21 cellular contexts compared by ENCODE assay signal in the genomic region with DNA sequence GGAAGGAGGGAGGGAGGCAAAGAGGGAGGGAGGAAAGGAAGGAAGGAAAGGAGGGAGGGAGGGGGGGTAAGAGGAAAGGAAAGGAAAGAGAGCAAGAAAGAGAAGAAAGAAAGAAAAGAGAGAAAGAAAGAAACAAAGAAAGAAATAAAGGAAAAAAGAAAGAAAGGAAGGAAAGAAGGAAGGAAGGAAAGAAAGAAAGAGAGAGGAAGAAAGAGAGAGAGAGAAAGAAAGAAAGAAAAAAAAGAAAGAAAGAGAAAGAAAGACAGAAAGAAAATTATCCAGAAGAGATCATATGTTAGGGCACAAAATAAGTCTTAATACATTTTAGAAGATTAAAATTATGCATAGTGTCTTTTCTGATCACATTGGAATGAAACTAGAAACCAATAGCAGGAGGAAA. TPM values are rescaled to one million over a fixed set of nuclear protein-coding genes. Genes with fewer than 3 reads are reported as not detected.
DNase-seq lines count a peak whose midpoint lies in the region; ATAC-seq, FAIRE-seq and TF ChIP-seq lines count a peak whose summit lies in the region.
"Had no signal": no experiment of that assay in that cellular context is flagged by ENCODE, and none has a peak within 500 bp of the region (broad histone marks: within the 10 kb centered on the region; RNA-seq: fewer than 3 reads in every experiment).

No MANE protein-coding gene starts in this region.

- CTCF ChIA-PET in endothelial cell of umbilical vein (lab: Charles Lee): no interaction called here
- CTCF ChIA-PET in naive thymus-derived CD4-positive, alpha-beta T cell (lab: Charles Lee): no interaction called here

- no peaks in the 10 kb centered on the region for H3K4me1 Mint-ChIP-seq in activated T-cell treated with anti-CD3 and anti-CD28 coated beads, Interleukin-2, amount 50 U/mL, for 72 hours (ENCODE audit: low read depth)
- H3K4me1 Mint-ChIP-seq in activated T-cell treated with anti-CD3 and anti-CD28 coated beads, Interleukin-2, amount 50 U/mL, for 24 hours (ENCODE audit: low read depth): no peaks in the 10 kb centered on the region
- peaks cover 20% of the 10 kb centered on the region for H3K4me1 Mint-ChIP-seq in central memory CD8-positive, alpha-beta T cell
- H3K4me1 Mint-ChIP-seq in stimulated activated effector memory CD8-positive, alpha-beta T cell treated with anti-CD3 and anti-CD28 coated beads, Interleukin-12 subunit alpha, Interleukin-12 subunit beta, amount 100 ng/mL, for 72 hours: peaks cover 13% of the 10 kb centered on the region
- peaks cover 0 to 8% (median 0%) of the 10 kb centered on the region in 7 donors for H3K4me1 Mint-ChIP-seq in naive thymus-derived CD4-positive, alpha-beta T cell
- H3K4me1 Mint-ChIP-seq: H9 had no signal

- peak overlapping the region; percentile 21 for H3K27ac Mint-ChIP-seq in activated T-cell treated with anti-CD3 and anti-CD28 coated beads, Interleukin-2, amount 50 U/mL, for 72 hours
- no peak overlapping the region for H3K27ac Mint-ChIP-seq in activated T-cell treated with anti-CD3 and anti-CD28 coated beads, Interleukin-2, amount 50 U/mL, for 24 hours
- peak overlapping the region; percentile 98 for H3K27ac Mint-ChIP-seq in central memory CD8-positive, alpha-beta T cell (ENCODE audit: low read depth)
- peak overlapping the region; percentile 9 for H3K27ac Mint-ChIP-seq in stimulated activated effector memory CD8-positive, alpha-beta T cell treated with anti-CD3 and anti-CD28 coated beads, Interleukin-12 subunit alpha, Interleukin-12 subunit beta, amount 100 ng/mL, for 72 hours
- H3K27ac Mint-ChIP-seq in naive thymus-derived CD4-positive, alpha-beta T cell: no peak overlapping the region
- H3K27ac Mint-ChIP-seq: CD4-positive, alpha-beta memory T cell; H9 had no signal

- H3K9me3 Mint-ChIP-seq in activated T-cell treated with anti-CD3 and anti-CD28 coated beads, Interleukin-2, amount 50 U/mL, for 72 hours: no peaks in the 10 kb centered on the region
- no peaks in the 10 kb centered on the region for H3K9me3 Mint-ChIP-seq in activated T-cell treated with anti-CD3 and anti-CD28 coated beads, Interleukin-2, amount 50 U/mL, for 24 hours
- no peaks in the 10 kb centered on the region for H3K9me3 Mint-ChIP-seq in central memory CD8-positive, alpha-beta T cell
- no peaks in the 10 kb centered on the region for H3K9me3 Mint-ChIP-seq in stimulated activated effector memory CD8-positive, alpha-beta T cell treated with anti-CD3 and anti-CD28 coated beads, Interleukin-12 subunit alpha, Interleukin-12 subunit beta, amount 100 ng/mL, for 72 hours
- peaks cover 0 to 7% (median 0%) of the 10 kb centered on the region in 11 donors for H3K9me3 Mint-ChIP-seq in naive thymus-derived CD4-positive, alpha-beta T cell
- H3K9me3 Mint-ChIP-seq: H9 had no signal

- intact Hi-C loops in endothelial cell of umbilical vein (cut with micrococcal nuclease): no loop called here
- intact Hi-C loops in naive thymus-derived CD4-positive, alpha-beta T cell (cut with micrococcal nuclease): no loop called here

- no peaks in the 10 kb centered on the region for H3K36me3 Mint-ChIP-seq in activated T-cell treated with anti-CD3 and anti-CD28 coated beads, Interleukin-2, amount 50 U/mL, for 72 hours (ENCODE audit: insufficient read depth in 2 of 2)
- no peaks in the 10 kb centered on the region for H3K36me3 Mint-ChIP-seq in activated T-cell treated with anti-CD3 and anti-CD28 coated beads, Interleukin-2, amount 50 U/mL, for 24 hours (ENCODE audit: low read depth)
- H3K36me3 Mint-ChIP-seq in central memory CD8-positive, alpha-beta T cell (ENCODE audit: insufficient read depth): peaks cover 9% of the 10 kb centered on the region
- H3K36me3 Mint-ChIP-seq in stimulated activated effector memory CD8-positive, alpha-beta T cell treated with anti-CD3 and anti-CD28 coated beads, Interleukin-12 subunit alpha, Interleukin-12 subunit beta, amount 100 ng/mL, for 72 hours: no peaks in the 10 kb centered on the region
- no peaks in the 10 kb centered on the region for H3K36me3 Mint-ChIP-seq in naive thymus-derived CD4-positive, alpha-beta T cell
- H3K36me3 Mint-ChIP-seq: CD4-positive, alpha-beta memory T cell had no signal

- peaks cover 33% of the 10 kb centered on the region for H3K27me3 Mint-ChIP-seq in activated T-cell treated with anti-CD3 and anti-CD28 coated beads, Interleukin-2, amount 50 U/mL, for 72 hours (ENCODE audit: low read depth)
- H3K27me3 Mint-ChIP-seq in activated T-cell treated with anti-CD3 and anti-CD28 coated beads, Interleukin-2, amount 50 U/mL, for 24 hours: peaks cover 25% of the 10 kb centered on the region
- peaks cover 20% of the 10 kb centered on the region for H3K27me3 Mint-ChIP-seq in central memory CD8-positive, alpha-beta T cell
- H3K27me3 Mint-ChIP-seq in naive thymus-derived CD4-positive, alpha-beta T cell: peaks cover 41 to 60% (median 43%) of the 10 kb centered on the region in 5 donors

- H3K4me3 Mint-ChIP-seq in activated T-cell treated with anti-CD3 and anti-CD28 coated beads, Interleukin-2, amount 50 U/mL, for 72 hours: no peak overlapping the region
- H3K4me3 Mint-ChIP-seq in activated T-cell treated with anti-CD3 and anti-CD28 coated beads, Interleukin-2, amount 50 U/mL, for 24 hours: no peak overlapping the region
- H3K4me3 Mint-ChIP-seq in central memory CD8-positive, alpha-beta T cell: no peak overlapping the region
- no peak overlapping the region for H3K4me3 Mint-ChIP-seq in stimulated activated effector memory CD8-positive, alpha-beta T cell treated with anti-CD3 and anti-CD28 coated beads, Interleukin-12 subunit alpha, Interleukin-12 subunit beta, amount 100 ng/mL, for 72 hours
- H3K4me3 Mint-ChIP-seq in naive thymus-derived CD4-positive, alpha-beta T cell: no peak overlapping the region
- H3K4me3 Mint-ChIP-seq: CD4-positive, alpha-beta memory T cell; H9 had no signal

- no peak for TF ChIP-seq POLR2A in endothelial cell of umbilical vein (IDR thresholded peaks at IDR 0.05; ENCODE audit: low read depth, low read length)

- H3K4me2 ChIP-seq in endothelial cell of umbilical vein (ENCODE audit: insufficient read depth, low read length): peak overlapping the region; percentile 6

- BruUV-seq in endothelial cell of umbilical vein (replicated peaks; lab: Mats Ljungman, UMichigan): no TSS peak

- ATAC-seq in activated T-cell treated with anti-CD3 and anti-CD28 coated beads, Interleukin-2, amount 50 U/mL, for 72 hours (replicated peaks in 1 of 2): no peak
- ATAC-seq in central memory CD8-positive, alpha-beta T cell (replicated peaks; ENCODE audit: extremely low read depth, poor library complexity, severe bottlenecking): no peak
- no peak for ATAC-seq in stimulated activated effector memory CD8-positive, alpha-beta T cell treated with anti-CD3 and anti-CD28 coated beads, Interleukin-12 subunit alpha, Interleukin-12 subunit beta, amount 100 ng/mL, for 72 hours
- no peak for ATAC-seq in naive thymus-derived CD4-positive, alpha-beta T cell
- no peak for ATAC-seq in HG03039 (IDR thresholded peaks at IDR 0.05; ENCODE audit: unreplicated experiment)

- no peaks in the 10 kb centered on the region for H3K9me3 ChIP-seq in endothelial cell of umbilical vein (replicated peaks; ENCODE audit: control insufficient read depth, insufficient read depth, low read length)
- no peaks in the 10 kb centered on the region for H3K9me3 ChIP-seq in naive thymus-derived CD4-positive, alpha-beta T cell (ENCODE audit: control insufficient read depth in 2 of 3, low read length in 3 of 3)
- H3K9me3 ChIP-seq: BLaER1 treated with 17β-estradiol and CSF1 and Interleukin-3, amounts not matched to agents 10 nM and 100 nM had no signal

- H3K27me3 ChIP-seq in endothelial cell of umbilical vein (ENCODE audit: control insufficient read depth in 2 of 2, insufficient read depth in 2 of 2, low read length in 2 of 2): peaks cover 2 to 5% of the 10 kb centered on the region in 2 experiments
- no peaks in the 10 kb centered on the region for H3K27me3 ChIP-seq in naive thymus-derived CD4-positive, alpha-beta T cell (ENCODE audit: control insufficient read depth in 2 of 2, insufficient read depth in 2 of 2, low read length in 2 of 2)
- H3K27me3 ChIP-seq: BLaER1 treated with 17β-estradiol and CSF1 and Interleukin-3, amounts not matched to agents 10 nM and 100 nM had no signal

- H3K4me3 ChIP-seq in endothelial cell of umbilical vein (replicated peaks in 1 of 3; ENCODE audit: insufficient read depth in 1 of 3, low read depth in 1 of 3, low read length in 3 of 3): no peak overlapping the region
- no peak overlapping the region for H3K4me3 ChIP-seq in naive thymus-derived CD4-positive, alpha-beta T cell (ENCODE audit: low read length)
- H3K4me3 ChIP-seq: BLaER1 treated with 17β-estradiol and CSF1 and Interleukin-3, amounts not matched to agents 10 nM and 100 nM had no signal

- no peak for FAIRE-seq in endothelial cell of umbilical vein (lab: Jason Lieb, UNC)
- FAIRE-seq: D721Med, G401.6, GM12891, GM19239 had no signal

- dilution Hi-C loops in endothelial cell of umbilical vein (cut with MboI; ENCODE audit: extremely low pct_ligation_motif_present, low sequenced_read_pairs): no loop called here

- H3K9me1 ChIP-seq in endothelial cell of umbilical vein (replicated peaks; ENCODE audit: control insufficient read depth, extremely low read depth, insufficient read depth, low read length): no peaks in the 10 kb centered on the region

- H3K4me1 ChIP-seq in endothelial cell of umbilical vein (ENCODE audit: control insufficient read depth, extremely low read depth, insufficient read depth, low read length): peaks cover 6% of the 10 kb centered on the region
- H3K4me1 ChIP-seq in naive thymus-derived CD4-positive, alpha-beta T cell (ENCODE audit: control insufficient read depth in 2 of 2, insufficient read depth in 2 of 2, low read length in 2 of 2): no peaks in the 10 kb centered on the region

- H3K36me3 ChIP-seq in endothelial cell of umbilical vein (ENCODE audit: control insufficient read depth in 2 of 2, extremely low read depth in 1 of 2, insufficient read depth in 2 of 2, low read length in 2 of 2): no peaks in the 10 kb centered on the region
- H3K36me3 ChIP-seq in naive thymus-derived CD4-positive, alpha-beta T cell (ENCODE audit: control insufficient read depth in 2 of 3, insufficient read depth in 3 of 3, low read length in 3 of 3): no peaks in the 10 kb centered on the region
- H3K36me3 ChIP-seq: BLaER1 treated with 17β-estradiol and CSF1 and Interleukin-3, amounts not matched to agents 10 nM and 100 nM had no signal

- POLR2A ChIA-PET in endothelial cell of umbilical vein (lab: Charles Lee): no interaction called here
- POLR2A ChIA-PET in naive thymus-derived CD4-positive, alpha-beta T cell (lab: Charles Lee): no interaction called here

- no peak overlapping the region for H3K27ac ChIP-seq in endothelial cell of umbilical vein (ENCODE audit: insufficient read depth, low read depth, low read length)
- H3K27ac ChIP-seq in naive thymus-derived CD4-positive, alpha-beta T cell (ENCODE audit: low read depth, low read length): no peak overlapping the region
- H3K27ac ChIP-seq: 22Rv1, HL-60 had no signal

- DNase-seq in activated T-cell treated with anti-CD3 and anti-CD28 coated beads, Interleukin-2, amount 50 U/mL, for 72 hours: no peak
- no peak for DNase-seq in activated T-cell treated with anti-CD3 and anti-CD28 coated beads, Interleukin-2, amount 50 U/mL, for 24 hours
- DNase-seq in central memory CD8-positive, alpha-beta T cell (ENCODE audit: low spot score in 2 of 2): no peak
- DNase-seq in endothelial cell of umbilical vein (ENCODE audit: low read depth, low spot score) (no peak), SK-N-DZ (ENCODE audit: low spot score) (no peak)
- DNase-seq in stimulated activated effector memory CD8-positive, alpha-beta T cell treated with anti-CD3 and anti-CD28 coated beads, Interleukin-12 subunit alpha, Interleukin-12 subunit beta, amount 100 ng/mL, for 72 hours (ENCODE audit: low spot score in 2 of 2): no peak
- DNase-seq in naive thymus-derived CD4-positive, alpha-beta T cell: no peak
- DNase-seq: ACHN; CD4-positive, alpha-beta memory T cell; DMS79 treated with DMSO at 0.1 percent for 48 hours; EL; GOT3; H9 had no signal

- H3K9ac ChIP-seq in endothelial cell of umbilical vein (replicated peaks; ENCODE audit: extremely low read depth, insufficient read depth, low read length): no peak overlapping the region
- H3K9ac ChIP-seq: BLaER1 treated with 17β-estradiol and CSF1 and Interleukin-3, amounts not matched to agents 10 nM and 100 nM had no signal

- no peak overlapping the region for H2AFZ ChIP-seq in endothelial cell of umbilical vein (ENCODE audit: low read depth, low read length)

- no peak for TF ChIP-seq CTCF in endothelial cell of umbilical vein (IDR thresholded peaks at IDR 0.05; ENCODE audit: extremely low read depth in 1 of 2, insufficient read depth in 1 of 2, low read depth in 1 of 2, low read length in 2 of 2)

- H4K20me1 ChIP-seq in endothelial cell of umbilical vein (replicated peaks; ENCODE audit: control insufficient read depth, extremely low read depth, insufficient read depth, low read length): no peaks in the 10 kb centered on the region
- H4K20me1 ChIP-seq: BLaER1 treated with 17β-estradiol and CSF1 and Interleukin-3, amounts not matched to agents 10 nM and 100 nM had no signal

- no peaks in the 10 kb centered on the region for H3K79me2 ChIP-seq in endothelial cell of umbilical vein (ENCODE audit: control insufficient read depth, insufficient read depth, low read length)

RNA-seq across cellular contexts. Expression of a gene that starts 24.3 kb away (rescaled TPM):
- under 1 TPM; 0.10 to 0.16 TPM for total RNA-seq in activated T-cell treated with anti-CD3 and anti-CD28 coated beads, Interleukin-2, amount 50 U/mL, for 72 hours
- not detected in 2 replicates for total RNA-seq in endothelial cell of umbilical vein
- not detected in 2 replicates for polyA plus RNA-seq in endothelial cell of umbilical vein
- not detected in 2 replicates for polyA plus RNA-seq in endothelial cell of umbilical vein (2011; cell fraction: cytosol; rRNA removed)
- not detected in 2 replicates for polyA plus RNA-seq in endothelial cell of umbilical vein (2011; cell fraction: nucleus; rRNA removed)
- not detected in 2 replicates for polyA plus RNA-seq in endothelial cell of umbilical vein (2012)
- not detected in 2 replicates for polyA minus RNA-seq in endothelial cell of umbilical vein
- polyA minus RNA-seq in endothelial cell of umbilical vein (2011; cell fraction: cytosol; rRNA and poly(A)+ RNA removed): not detected
- polyA minus RNA-seq in endothelial cell of umbilical vein (2011; cell fraction: nucleus; rRNA and poly(A)+ RNA removed): not detected in 2 replicates
- under 1 TPM in 2 of 5 experiments, not detected in 3; 0.19 to 0.24 TPM for total RNA-seq in naive thymus-derived CD4-positive, alpha-beta T cell
- not detected for polyA plus RNA-seq in naive thymus-derived CD4-positive, alpha-beta T cell
- polyA plus RNA-seq in SK-N-DZ (2014; cell fraction: cytosol; rRNA removed): not detected in 2 replicates
- polyA plus RNA-seq in SK-N-DZ (2014; cell fraction: nucleus; rRNA removed): 0.08 TPM in 1 of 2 replicates, not detected in the other
- polyA plus RNA-seq: CD4-positive, alpha-beta memory T cell had no signal

Comparison
In these comparisons a context has a peak if more than half of its experiments do, and no peak if none do; other contexts are left out.
1. H3K27ac Mint-ChIP-seq: peak in activated T-cell treated with anti-CD3 and anti-CD28 coated beads, Interleukin-2, amount 50 U/mL, for 72 hours (single experiment), central memory CD8-positive, alpha-beta T cell (single experiment) and stimulated activated effector memory CD8-positive, alpha-beta T cell treated with anti-CD3 and anti-CD28 coated beads, Interleukin-12 subunit alpha, Interleukin-12 subunit beta, amount 100 ng/mL, for 72 hours (single experiment); none in activated T-cell treated with anti-CD3 and anti-CD28 coated beads, Interleukin-2, amount 50 U/mL, for 24 hours (single experiment) and naive thymus-derived CD4-positive, alpha-beta T cell (0 of 9).